ENCODE assay signal across 1 cellular context in genomic region chr14:99931308-99931707, GRCh38.
TF ChIP-seq lines count a peak whose summit lies in the region.

No MANE protein-coding gene starts in this region.

TF ChIP-seq in GM12878, 131 proteins besides CTCF, POLR2A, EP300 and RAD21 (continued from another document):
- TF ChIP-seq, protein P1, sequence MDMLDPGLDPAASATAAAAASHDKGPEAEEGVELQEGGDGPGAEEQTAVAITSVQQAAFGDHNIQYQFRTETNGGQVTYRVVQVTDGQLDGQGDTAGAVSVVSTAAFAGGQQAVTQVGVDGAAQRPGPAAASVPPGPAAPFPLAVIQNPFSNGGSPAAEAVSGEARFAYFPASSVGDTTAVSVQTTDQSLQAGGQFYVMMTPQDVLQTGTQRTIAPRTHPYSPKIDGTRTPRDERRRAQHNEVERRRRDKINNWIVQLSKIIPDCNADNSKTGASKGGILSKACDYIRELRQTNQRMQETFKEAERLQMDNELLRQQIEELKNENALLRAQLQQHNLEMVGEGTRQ (IDR thresholded peaks at IDR 0.05; ENCODE audit: borderline replicate concordance, low read depth, low read length), result no peak
- TF ChIP-seq BCL3 (IDR thresholded peaks at IDR 0.05; ENCODE audit: borderline replicate concordance, insufficient read depth, low read depth, low read length, poor library complexity, severe bottlenecking) (no peak), PRDM15 (CRISPR knock-in tag; IDR thresholded peaks at IDR 0.05) (no peak), NR2C1 (IDR thresholded peaks at IDR 0.05) (no peak), MTA3 (IDR thresholded peaks at IDR 0.05; ENCODE audit: borderline replicate concordance, low read length) (no peak), SIX5 (IDR thresholded peaks at IDR 0.05; ENCODE audit: low read depth, low read length, severe bottlenecking) (no peak), IRF3 (IDR thresholded peaks at IDR 0.05) (no peak), HDAC6 (IDR thresholded peaks at IDR 0.05; ENCODE audit: unreplicated experiment) (no peak), IRF4 (IDR thresholded peaks at IDR 0.05; ENCODE audit: low read depth, low read length) (no peak), MYC (IDR thresholded peaks at IDR 0.05; ENCODE audit: insufficient read depth, insufficient read length, insufficient replicate concordance, low read length, severe bottlenecking) (no peak)
- TF ChIP-seq, protein P2, sequence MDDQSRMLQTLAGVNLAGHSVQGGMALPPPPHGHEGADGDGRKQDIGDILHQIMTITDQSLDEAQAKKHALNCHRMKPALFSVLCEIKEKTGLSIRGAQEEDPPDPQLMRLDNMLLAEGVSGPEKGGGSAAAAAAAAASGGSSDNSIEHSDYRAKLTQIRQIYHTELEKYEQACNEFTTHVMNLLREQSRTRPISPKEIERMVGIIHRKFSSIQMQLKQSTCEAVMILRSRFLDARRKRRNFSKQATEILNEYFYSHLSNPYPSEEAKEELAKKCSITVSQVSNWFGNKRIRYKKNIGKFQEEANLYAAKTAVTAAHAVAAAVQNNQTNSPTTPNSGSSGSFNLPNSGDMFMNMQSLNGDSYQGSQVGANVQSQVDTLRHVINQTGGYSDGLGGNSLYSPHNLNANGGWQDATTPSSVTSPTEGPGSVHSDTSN (IDR thresholded peaks at IDR 0.05; ENCODE audit: insufficient replicate concordance, low read depth, low read length), result no peak
- TF ChIP-seq, protein P3, sequence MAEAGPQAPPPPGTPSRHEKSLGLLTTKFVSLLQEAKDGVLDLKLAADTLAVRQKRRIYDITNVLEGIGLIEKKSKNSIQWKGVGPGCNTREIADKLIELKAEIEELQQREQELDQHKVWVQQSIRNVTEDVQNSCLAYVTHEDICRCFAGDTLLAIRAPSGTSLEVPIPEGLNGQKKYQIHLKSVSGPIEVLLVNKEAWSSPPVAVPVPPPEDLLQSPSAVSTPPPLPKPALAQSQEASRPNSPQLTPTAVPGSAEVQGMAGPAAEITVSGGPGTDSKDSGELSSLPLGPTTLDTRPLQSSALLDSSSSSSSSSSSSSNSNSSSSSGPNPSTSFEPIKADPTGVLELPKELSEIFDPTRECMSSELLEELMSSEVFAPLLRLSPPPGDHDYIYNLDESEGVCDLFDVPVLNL (IDR thresholded peaks at IDR 0.05; ENCODE audit: low read depth, low read length), result no peak
- TF ChIP-seq, protein P4, sequence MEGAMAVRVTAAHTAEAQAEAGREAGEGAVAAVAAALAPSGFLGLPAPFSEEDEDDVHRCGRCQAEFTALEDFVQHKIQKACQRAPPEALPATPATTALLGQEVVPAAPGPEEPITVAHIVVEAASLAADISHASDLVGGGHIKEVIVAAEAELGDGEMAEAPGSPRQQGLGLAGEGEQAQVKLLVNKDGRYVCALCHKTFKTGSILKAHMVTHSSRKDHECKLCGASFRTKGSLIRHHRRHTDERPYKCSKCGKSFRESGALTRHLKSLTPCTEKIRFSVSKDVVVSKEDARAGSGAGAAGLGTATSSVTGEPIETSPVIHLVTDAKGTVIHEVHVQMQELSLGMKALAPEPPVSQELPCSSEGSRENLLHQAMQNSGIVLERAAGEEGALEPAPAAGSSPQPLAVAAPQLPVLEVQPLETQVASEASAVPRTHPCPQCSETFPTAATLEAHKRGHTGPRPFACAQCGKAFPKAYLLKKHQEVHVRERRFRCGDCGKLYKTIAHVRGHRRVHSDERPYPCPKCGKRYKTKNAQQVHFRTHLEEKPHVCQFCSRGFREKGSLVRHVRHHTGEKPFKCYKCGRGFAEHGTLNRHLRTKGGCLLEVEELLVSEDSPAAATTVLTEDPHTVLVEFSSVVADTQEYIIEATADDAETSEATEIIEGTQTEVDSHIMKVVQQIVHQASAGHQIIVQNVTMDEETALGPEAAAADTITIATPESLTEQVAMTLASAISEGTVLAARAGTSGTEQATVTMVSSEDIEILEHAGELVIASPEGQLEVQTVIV (IDR thresholded peaks at IDR 0.05; ENCODE audit: borderline replicate concordance, partially characterized antibody), result no peak
